ENCODE assay signal across 25 cellular contexts in genomic region chr20:19745106-19745505, GRCh38.
"Had no signal": no experiment of that assay in that cellular context is flagged by ENCODE, and none has a peak within 500 bp of the region (broad histone marks: within the 10 kb centered on the region; RNA-seq: fewer than 3 reads in every experiment).

No MANE protein-coding gene starts in this region.

- H3K27me3 ChIP-seq: esophagus squamous epithelium, gastrocnemius medialis, heart right ventricle, left lung had no signal

- H3K9me3 ChIP-seq: lower lobe of right lung, mucosa of descending colon had no signal

- H3K27ac Mint-ChIP-seq: dendritic cell treated with granulocyte-macrophage colony-stimulating factor and Interleukin-4, amounts not matched to agents 40 ng/mL and 50 ng/mL, for 4 days; effector memory CD8-positive, alpha-beta T cell; endodermal cell; mesothelial cell of epicardium; naive B cell had no signal

- H3K36me3 ChIP-seq: esophagus squamous epithelium, gastrocnemius medialis, heart right ventricle, left lung, lower lobe of right lung had no signal

- H3K4me3 Mint-ChIP-seq: dendritic cell treated with granulocyte-macrophage colony-stimulating factor and Interleukin-4, amounts not matched to agents 40 ng/mL and 50 ng/mL, for 4 days; effector memory CD8-positive, alpha-beta T cell; endodermal cell; mesothelial cell of epicardium had no signal

- H3K36me3 Mint-ChIP-seq: mesothelial cell of epicardium had no signal

- H3K27ac ChIP-seq: epithelial cell of prostate, esophagus squamous epithelium, gastrocnemius medialis, heart right ventricle, left lung, lower lobe of right lung had no signal

- ATAC-seq: effector memory CD8-positive, alpha-beta T cell; esophagus mucosa; gastrocnemius medialis; heart right ventricle; left lung; left ventricle myocardium superior; lower lobe of right lung; mucosa of descending colon had no signal

- H3K4me3 ChIP-seq: esophagus squamous epithelium, gastrocnemius medialis, heart right ventricle, left lung, lower lobe of right lung, mucosa of descending colon had no signal

- DNase-seq: cortex of kidney; effector CD8-positive, alpha-beta T cell; effector memory CD8-positive, alpha-beta T cell; endodermal cell; erythroblast; esophagus squamous epithelium; foreskin fibroblast; foreskin melanocyte; gastrocnemius medialis; glutamatergic neuron; head of caudate nucleus; heart right ventricle; hippocampal formation; kidney; kidney glomerular epithelial cell; left lung; left ventricle myocardium superior; lower lobe of right lung; mesenchymal stem cell; mucosa of descending colon; naive B cell had no signal

- H3K27me3 Mint-ChIP-seq: dendritic cell treated with granulocyte-macrophage colony-stimulating factor and Interleukin-4, amounts not matched to agents 40 ng/mL and 50 ng/mL, for 4 days had no signal

- H3K4me1 Mint-ChIP-seq: mesothelial cell of epicardium, naive B cell had no signal
